Comparison of ENCODE assay signal across 1 cellular context in genomic region chr10:88880287-88881094, GRCh38.
TF ChIP-seq lines count a peak whose summit lies in the region.

No MANE protein-coding gene starts in this region.

TF ChIP-seq in GM12878, 131 proteins besides CTCF, POLR2A, EP300 and RAD21 (continued from another document):
- TF ChIP-seq MYB (IDR thresholded peaks at IDR 0.05; ENCODE audit: borderline replicate concordance, low read depth, low read length) (no peak), ZNF274 (IDR thresholded peaks at IDR 0.05; ENCODE audit: insufficient read depth, insufficient read length) (no peak), SKIL (IDR thresholded peaks at IDR 0.05; ENCODE audit: low read depth, poor library complexity, severe bottlenecking) (no peak), MLLT1 (IDR thresholded peaks at IDR 0.05) (peak; percentile 46; the same call in 1 of the 2 replicates), POLR2AphosphoS2 (IDR thresholded peaks at IDR 0.05; ENCODE audit: low read depth, low read length) (no peak), CREB1 (IDR thresholded peaks at IDR 0.05; ENCODE audit: low read depth) (no peak; the same call in none of the 2 replicates), E4F1 (IDR thresholded peaks at IDR 0.05; ENCODE audit: borderline replicate concordance, partially characterized antibody) (no peak), LARP7 (IDR thresholded peaks at IDR 0.05) (peak; percentile 97), PKNOX1 (IDR thresholded peaks at IDR 0.05) (peak; percentile 87), RUNX3 (IDR thresholded peaks at IDR 0.05; ENCODE audit: low read length) (no peak), POU2F2 (IDR thresholded peaks at IDR 0.05; ENCODE audit: borderline replicate concordance, low read depth, low read length) (peak; percentile 52; the same call in 2 of the 3 replicates), ZNF384 (IDR thresholded peaks at IDR 0.05; ENCODE audit: borderline replicate concordance, low read depth, low read length) (no peak; the same call in 1 of the 2 replicates), ZSCAN29 (IDR thresholded peaks at IDR 0.05) (0 out of 2 replicates have a peak, but pooled peaks have one; percentile 20), STAT1 (conservative IDR thresholded peaks at IDR 0.05) (0 out of 2 replicates have a peak, but pooled peaks have one; percentile 18), SMAD1 (IDR thresholded peaks at IDR 0.05; ENCODE audit: low read depth, partially characterized antibody) (no peak), CBX5 (IDR thresholded peaks at IDR 0.05; ENCODE audit: low read depth) (0 out of 2 replicates have a peak, but pooled peaks have one; percentile 76), IKZF1 (conservative IDR thresholded peaks at IDR 0.05) (peak; percentile 92), IRF3 (IDR thresholded peaks at IDR 0.05) (no peak)
